In the genomic region with DNA sequence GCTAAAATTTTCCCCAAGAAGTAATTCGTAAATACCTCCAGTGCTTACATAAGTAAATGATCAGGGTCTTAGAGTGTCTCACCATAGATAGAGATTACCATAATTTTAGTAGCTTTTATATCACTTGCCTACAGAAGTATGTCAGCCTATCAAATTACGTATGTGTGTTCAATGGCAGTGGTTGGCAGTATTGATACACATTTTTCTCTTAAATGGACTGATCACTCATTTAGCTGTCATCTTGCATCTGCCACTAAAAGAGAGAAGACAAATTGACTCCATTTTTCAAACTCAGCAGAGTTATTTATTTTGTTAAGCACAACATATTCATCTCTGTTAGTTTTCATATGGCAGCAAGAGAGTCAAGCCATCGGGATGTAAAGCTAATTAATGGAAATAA, we compare ENCODE assay signal across 28 cellular contexts.
"Had no signal": no experiment of that assay in that cellular context is flagged by ENCODE, and none has a peak within 500 bp of the region (broad histone marks: within the 10 kb centered on the region; RNA-seq: fewer than 3 reads in every experiment).

No MANE protein-coding gene starts in this region.

- ATAC-seq: effector memory CD8-positive, alpha-beta T cell; esophagus mucosa; foreskin keratinocyte; gastrocnemius medialis; gastroesophageal sphincter; heart left ventricle; heart right ventricle had no signal

- H3K27ac ChIP-seq: colonic mucosa, coronary artery, dorsolateral prefrontal cortex, epithelial cell of prostate, esophagus muscularis mucosa, esophagus squamous epithelium, foreskin keratinocyte, gastrocnemius medialis, gastroesophageal sphincter, heart left ventricle, heart right ventricle, hepatocyte had no signal

- H3K4me2 ChIP-seq: hepatocyte had no signal

- H3K36me3 ChIP-seq: colonic mucosa, esophagus muscularis mucosa, esophagus squamous epithelium, gastrocnemius medialis, gastroesophageal sphincter, heart left ventricle, heart right ventricle had no signal

- FAIRE-seq: colon, endometrium, endothelial cell of umbilical vein had no signal

- H3K27me3 ChIP-seq: colonic mucosa, dorsolateral prefrontal cortex, esophagus muscularis mucosa, esophagus squamous epithelium, foreskin keratinocyte, gastrocnemius medialis, gastroesophageal sphincter, heart left ventricle, hepatocyte had no signal

- H3K9me3 ChIP-seq: colonic mucosa, esophagus muscularis mucosa, esophagus squamous epithelium, gastrocnemius medialis, gastroesophageal sphincter, heart left ventricle, heart right ventricle had no signal

- DNase-seq: colonic mucosa; cortex of kidney; dermis blood vessel endothelial cell; dorsolateral prefrontal cortex; effector CD4-positive, alpha-beta T cell; effector CD8-positive, alpha-beta T cell; effector memory CD4-positive, alpha-beta T cell; effector memory CD8-positive, alpha-beta T cell; endodermal cell; erythroblast; esophagus squamous epithelium; foreskin fibroblast; foreskin keratinocyte; foreskin melanocyte; gastrocnemius medialis; glutamatergic neuron; head of caudate nucleus; heart left ventricle; heart right ventricle had no signal

- H3K79me2 ChIP-seq: hepatocyte had no signal

- H3K4me3 ChIP-seq: colonic mucosa, coronary artery, dorsolateral prefrontal cortex, esophagus muscularis mucosa, esophagus squamous epithelium, gastrocnemius medialis, gastroesophageal sphincter, heart left ventricle, heart right ventricle, hepatocyte had no signal

- H2AFZ ChIP-seq: hepatocyte had no signal
